ENCODE assay signal across 15 cellular contexts in the genomic region with DNA sequence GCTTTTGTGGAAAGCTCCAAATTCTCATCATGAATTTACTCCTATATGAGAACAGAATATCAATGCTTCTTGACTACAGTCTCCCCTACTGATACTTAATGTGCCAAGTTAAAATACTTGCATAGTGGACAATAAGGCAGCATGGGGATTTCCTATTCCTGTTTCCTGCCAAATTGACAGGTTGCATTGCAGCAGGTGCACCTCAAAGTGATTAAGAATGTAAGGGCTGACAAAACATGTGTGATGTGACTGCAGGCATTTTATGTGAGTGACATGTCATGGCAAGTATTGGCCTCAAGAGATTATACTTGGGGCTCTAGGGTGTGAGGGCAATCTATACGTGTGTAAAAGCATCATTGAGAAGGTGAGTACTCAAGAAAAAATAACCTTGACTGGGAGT.
"Had no signal": no experiment of that assay in that cellular context is flagged by ENCODE, and none has a peak within 500 bp of the region (broad histone marks: within the 10 kb centered on the region; RNA-seq: fewer than 3 reads in every experiment).

No MANE protein-coding gene starts in this region.

- DNase-seq: activated CD4-positive, alpha-beta T cell treated with anti-CD3 and anti-CD28 coated beads for 1 hour; activated CD8-positive, alpha-beta memory T cell treated with anti-CD3 and anti-CD28 coated beads for 24 hours; activated CD8-positive, alpha-beta memory T cell treated with anti-CD3 and anti-CD28 coated beads, Interleukin-2, amount 50 U/mL, for 48 hours; activated effector memory CD4-positive, alpha-beta T cell treated with Interleukin-2 at 50 U/mL for 16 hours; activated naive CD4-positive, alpha-beta T cell treated with anti-CD3 and anti-CD28 coated beads, Interleukin-2, amount 50 U/mL, for 16 hours; activated T-cell treated with anti-CD3 and anti-CD28 coated beads, Interleukin-2, amount 50 U/mL, for 48 hours; aorta; brain microvascular endothelial cell; heart left ventricle; retina; stimulated activated CD8-positive, alpha-beta memory T cell treated with anti-CD3 and anti-CD28 coated beads, Interleukin-4, amount 100 ng/mL, for 48 hours; thyroid gland; WERI-Rb-1 had no signal

- H3K4me3 ChIP-seq: coronary artery, gastroesophageal sphincter, heart left ventricle, thyroid gland had no signal
